In the genomic region with DNA sequence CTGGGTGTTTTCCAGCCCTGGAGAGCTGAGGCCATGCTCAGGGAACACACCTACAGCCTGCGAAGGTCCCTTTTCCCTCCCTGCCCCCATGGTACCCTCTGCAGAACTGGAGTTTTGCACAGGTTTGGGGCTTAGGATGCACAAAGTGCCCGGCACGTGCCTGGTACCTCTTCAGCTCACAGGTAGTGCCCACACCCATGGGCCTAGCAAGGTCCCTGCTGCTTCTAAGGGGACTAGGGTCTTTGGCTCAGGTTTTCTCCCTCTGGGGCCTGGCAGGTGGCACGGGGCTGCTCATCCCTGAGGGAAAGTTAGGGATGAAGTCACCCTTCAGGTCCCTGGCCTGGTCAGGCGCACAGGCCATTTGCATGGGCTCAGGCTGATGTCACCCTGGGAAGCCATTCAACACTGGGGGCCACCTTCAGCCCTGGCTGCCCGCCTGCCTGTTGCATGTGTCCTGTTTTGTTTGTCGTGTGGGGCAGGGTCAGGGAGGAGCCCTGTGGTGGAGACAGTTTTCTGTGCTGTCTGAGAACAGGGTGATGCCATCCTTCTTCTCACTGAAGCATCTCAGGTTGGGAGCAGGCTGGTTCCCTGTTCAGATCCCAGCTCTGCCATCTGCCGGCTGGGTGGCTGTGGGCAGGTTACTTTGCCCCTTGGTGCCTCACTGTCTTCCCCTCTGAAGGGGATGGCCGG, we compare ENCODE assay signal across 18 cellular contexts.
DNase-seq lines count a peak whose midpoint lies in the region; ATAC-seq and TF ChIP-seq lines count a peak whose summit lies in the region.
"Had no signal": no experiment of that assay in that cellular context is flagged by ENCODE, and none has a peak within 500 bp of the region (broad histone marks: within the 10 kb centered on the region; RNA-seq: fewer than 3 reads in every experiment).

No MANE protein-coding gene starts in this region.

- H3K9ac ChIP-seq in PC-3 (ENCODE audit: low read length) (no peak overlapping the region), skeletal muscle tissue (ENCODE audit: low read depth in 1 of 3, low read length in 3 of 3) (peak overlapping the region in 2 of 3 donors; percentile 14 to 66)

- no peaks in the 10 kb centered on the region for H3K9me2 ChIP-seq in PC-3 (replicated peaks; ENCODE audit: low read length)

- CTCF ChIA-PET in PC-3 (lab: Charles Lee) = no interaction called here

- POLR2A ChIA-PET in PC-3 (lab: Charles Lee; ENCODE audit: unreplicated experiment) = no interaction called here

- DNase-seq in DMS53 (lab: John Stamatoyannopoulos, UW) (peak; percentile 1), DMS53 treated with DMSO at 0.1 percent for 48 hours (lab: John Stamatoyannopoulos, UW; ENCODE audit: unreplicated experiment) (no peak), PC-3 (no peak), Ammon's horn (ENCODE audit: low spot score) (no peak), activated gamma-delta T cell (lab: John Stamatoyannopoulos, UW) (no peak)
- DNase-seq in activated CD4-positive, CD25-positive, alpha-beta regulatory T cell (lab: John Stamatoyannopoulos, UW) = no peak
- DNase-seq: activated CD8-positive, alpha-beta memory T cell treated with anti-CD3 and anti-CD28 coated beads for 24 hours; activated naive CD8-positive, alpha-beta T cell treated with anti-CD3 and anti-CD28 coated beads, Interleukin-2, amount 50 U/mL, for 24 hours; effector CD8-positive, alpha-beta T cell; left lung; naive B cell; NCI-H1436; pancreas; SHP77 treated with DMSO at 0.1 percent for 48 hours; stimulated activated CD4-positive, alpha-beta T cell treated with anti-CD3 and anti-CD28 coated beads, Interleukin-4, amount 100 ng/mL, for 24 hours had no signal

- H3K79me2 ChIP-seq in PC-3 (ENCODE audit: low read length) = no peaks in the 10 kb centered on the region

- no peak overlapping the region for H3K4me2 ChIP-seq in PC-3 (ENCODE audit: low read length)

- H4K20me1 ChIP-seq in PC-3 (ENCODE audit: low read length) = no peaks in the 10 kb centered on the region

- no TSS peak for BruUV-seq in PC-3 (replicated peaks; lab: Mats Ljungman, UMichigan)

- peak; percentile 27; the same call in 1 of the 2 replicates for TF ChIP-seq CTCF in PC-3 (conservative IDR thresholded peaks at IDR 0.05; ENCODE audit: low read depth, low read length)

- H3F3A ChIP-seq in PC-3 (ENCODE audit: low read length, unreplicated experiment) = no peaks in the 10 kb centered on the region

- H3K4me1 ChIP-seq in PC-3 (ENCODE audit: insufficient read depth, low read length) (peaks cover 19% of the 10 kb centered on the region), skeletal muscle tissue (ENCODE audit: control insufficient read depth in 3 of 3, insufficient read depth in 3 of 3, low read length in 3 of 3) (peaks cover 55 to 85% (median 67%) of the 10 kb centered on the region in 3 donors)

- intact Hi-C loops in PC-3 (cut with micrococcal nuclease) = no loop called here

- H3K36me3 ChIP-seq in PC-3 (ENCODE audit: low read depth, low read length) (no peaks in the 10 kb centered on the region), skeletal muscle tissue (ENCODE audit: control insufficient read depth in 3 of 3, insufficient read depth in 3 of 3, low read length in 3 of 3) (no peaks in the 10 kb centered on the region)
- H3K36me3 ChIP-seq: left lung, pancreas had no signal

- no peaks in the 10 kb centered on the region for H3K27me3 ChIP-seq in PC-3 (ENCODE audit: low read length)
- no peaks in the 10 kb centered on the region for H3K27me3 ChIP-seq in skeletal muscle tissue (ENCODE audit: control insufficient read depth in 3 of 3, insufficient read depth in 3 of 3, low read length in 3 of 3)
- H3K27me3 ChIP-seq: left lung, pancreas had no signal

- H3K9me3 ChIP-seq in PC-3 (ENCODE audit: low read length) = no peaks in the 10 kb centered on the region
- no peaks in the 10 kb centered on the region for H3K9me3 ChIP-seq in skeletal muscle tissue (ENCODE audit: control insufficient read depth in 3 of 3, low read length in 3 of 3)
- H3K9me3 ChIP-seq: left lung, pancreas had no signal

- H2AFZ ChIP-seq in PC-3 (ENCODE audit: low read length) = no peak overlapping the region

- ATAC-seq in PC-3 (no peak), esophagus mucosa (peak; percentile 5)
- ATAC-seq: activated naive CD8-positive, alpha-beta T cell treated with anti-CD3 and anti-CD28 coated beads, Interleukin-2, amount 50 U/mL, for 24 hours had no signal

- no peak overlapping the region for H3K4me3 ChIP-seq in PC-3 (ENCODE audit: low read length)
- H3K4me3 ChIP-seq in skeletal muscle tissue (ENCODE audit: low read length in 3 of 3) = no peak overlapping the region
- H3K4me3 ChIP-seq: left lung, pancreas, skin epidermis had no signal

- H3K27ac ChIP-seq in PC-3 (ENCODE audit: low read length) (no peak overlapping the region), skeletal muscle tissue (ENCODE audit: low read depth, low read length) (peak overlapping the region; percentile 57)
